In genomic region chr7:357531-358209, GRCh38 we compare ENCODE assay signal across 11 cellular contexts.
"Had no signal": no experiment of that assay in that cellular context is flagged by ENCODE, and none has a peak within 500 bp of the region (broad histone marks: within the 10 kb centered on the region; RNA-seq: fewer than 3 reads in every experiment).

No MANE protein-coding gene starts in this region.

- H3K9me3 ChIP-seq: upper lobe of right lung had no signal

- H3K27me3 Mint-ChIP-seq: activated naive CD4-positive, alpha-beta T cell treated with anti-CD3 and anti-CD28 coated beads, Interleukin-2, amount 50 U/mL, for 24 hours; stimulated activated naive CD8-positive, alpha-beta T cell treated with anti-CD3 and anti-CD28 coated beads, Interleukin-15, Interleukin-2, amounts not matched to agents 100 ng/mL and 50 ng/mL, for 24 hours had no signal

- H3K36me3 ChIP-seq: esophagus muscularis mucosa, upper lobe of right lung had no signal

- H3K9me3 Mint-ChIP-seq: stimulated activated naive CD8-positive, alpha-beta T cell treated with anti-CD3 and anti-CD28 coated beads, Interleukin-15, Interleukin-2, amounts not matched to agents 100 ng/mL and 50 ng/mL, for 24 hours had no signal

- H3K4me3 ChIP-seq: esophagus muscularis mucosa, upper lobe of right lung had no signal

- H3K27ac ChIP-seq: esophagus muscularis mucosa, upper lobe of right lung had no signal

- H3K4me3 Mint-ChIP-seq: activated naive CD4-positive, alpha-beta T cell treated with anti-CD3 and anti-CD28 coated beads, Interleukin-2, amount 50 U/mL, for 24 hours; activated T-cell treated with anti-CD3 and anti-CD28 coated beads, Interleukin-2, amount 50 U/mL, for 4 hours; stimulated activated naive CD8-positive, alpha-beta T cell treated with anti-CD3 and anti-CD28 coated beads, Interleukin-15, Interleukin-2, amounts not matched to agents 100 ng/mL and 50 ng/mL, for 24 hours had no signal

- ATAC-seq: activated T-cell treated with anti-CD3 and anti-CD28 coated beads, Interleukin-2, amount 50 U/mL, for 4 hours had no signal

- H3K27ac Mint-ChIP-seq: activated naive CD4-positive, alpha-beta T cell treated with anti-CD3 and anti-CD28 coated beads, Interleukin-2, amount 50 U/mL, for 24 hours; stimulated activated naive CD8-positive, alpha-beta T cell treated with anti-CD3 and anti-CD28 coated beads, Interleukin-15, Interleukin-2, amounts not matched to agents 100 ng/mL and 50 ng/mL, for 24 hours had no signal

- DNase-seq: activated CD4-positive, alpha-beta T cell treated with anti-CD3 and anti-CD28 coated beads, Interleukin-2, amount 50 U/mL, for 48 hours; activated CD4-positive, CD25-positive, alpha-beta regulatory T cell treated with anti-CD3 and anti-CD28 coated beads, Interleukin-2, amount 50 U/mL, for 72 hours; activated effector memory CD4-positive, alpha-beta T cell treated with Interleukin-2 at 50 U/mL for 16 hours; activated T-cell treated with anti-CD3 and anti-CD28 coated beads, Interleukin-2, amount 50 U/mL, for 4 hours; glutamatergic neuron; T-helper 1 cell; T1000; upper lobe of right lung had no signal
